ENCODE assay signal across 24 cellular contexts in the genomic region with DNA sequence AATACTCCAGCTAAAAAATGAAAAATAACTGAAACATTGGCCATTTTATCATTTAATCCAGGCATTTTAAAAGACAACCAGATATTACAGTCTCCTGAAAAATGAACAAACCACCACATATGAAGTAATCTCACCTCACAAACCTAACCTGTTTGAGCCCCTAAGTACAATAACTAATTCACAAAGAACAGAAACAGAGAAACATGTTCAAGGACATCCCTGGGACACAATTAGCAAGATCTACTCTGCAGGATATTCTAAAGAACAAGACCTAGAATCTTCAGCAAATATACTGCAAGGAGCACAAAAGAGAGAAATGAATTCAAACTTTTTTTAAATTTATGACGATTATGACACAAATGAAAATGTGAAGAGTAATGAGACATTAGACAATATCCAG. TPM values are rescaled to one million over a fixed set of nuclear protein-coding genes. Genes with fewer than 3 reads are reported as not detected.
DNase-seq lines count a peak whose midpoint lies in the region; ATAC-seq, FAIRE-seq and TF ChIP-seq lines count a peak whose summit lies in the region.
"Had no signal": no experiment of that assay in that cellular context is flagged by ENCODE, and none has a peak within 500 bp of the region (broad histone marks: within the 10 kb centered on the region; RNA-seq: fewer than 3 reads in every experiment).

No MANE protein-coding gene starts in this region.

- no peaks in the 10 kb centered on the region for H3K9me2 ChIP-seq in Karpas-422 (replicated peaks; ENCODE audit: insufficient read depth, low read length)

- H3K9me3 ChIP-seq in Karpas-422 (ENCODE audit: low read length) (no peaks in the 10 kb centered on the region), GM12878 (replicated peaks; ENCODE audit: control insufficient read depth, insufficient read depth, low read length) (no peaks in the 10 kb centered on the region), gastrocnemius medialis (no peaks in the 10 kb centered on the region), sigmoid colon (no peaks in the 10 kb centered on the region)
- H3K9me3 ChIP-seq: BE2C, upper lobe of right lung had no signal

- TF ChIP-seq CTCF in GM12878 (IDR thresholded peaks at IDR 0.05 in 2 of 3, conservative IDR thresholded peaks at IDR 0.05 in 1 of 3; ENCODE audit: control insufficient read depth in 2 of 3, extremely low read depth in 1 of 3, insufficient read depth in 1 of 3, low read depth in 3 of 3, low read length in 3 of 3) (no peak), gastrocnemius medialis (IDR thresholded peaks at IDR 0.05 in 4 of 5, conservative IDR thresholded peaks at IDR 0.05 in 1 of 5) (no peak), sigmoid colon (IDR thresholded peaks at IDR 0.05) (no peak)

- SMC1A ChIA-PET in GM12878 (lab: Charles Lee; ENCODE audit: uncharacterized antibody, unreplicated experiment), result interaction anchor here (0.7 to 1.6 kb wide), 4 partner anchors 12 to 99 kb away, joined by 3 to 7 read pairs (median 4); no protein-coding TSS in a partner anchor

- H3K27ac Mint-ChIP-seq in activated T-cell treated with anti-CD3 and anti-CD28 coated beads, Interleukin-2, amount 50 U/mL, for 24 hours, result peak overlapping the region; percentile 56
- H3K27ac Mint-ChIP-seq: activated naive CD4-positive, alpha-beta T cell treated with anti-CD3 and anti-CD28 coated beads for 36 hours had no signal

- H3K27me3 ChIP-seq in Karpas-422 (ENCODE audit: low read length), result no peaks in the 10 kb centered on the region
- H3K27me3 ChIP-seq in GM12878 (replicated peaks in 1 of 2; ENCODE audit: control insufficient read depth in 2 of 2, insufficient read depth in 2 of 2, low read length in 1 of 2), result no peaks in the 10 kb centered on the region
- no peaks in the 10 kb centered on the region for H3K27me3 ChIP-seq in gastrocnemius medialis
- no peaks in the 10 kb centered on the region for H3K27me3 ChIP-seq in sigmoid colon
- H3K27me3 ChIP-seq: BE2C, upper lobe of right lung had no signal

- H2AFZ ChIP-seq in Karpas-422 (ENCODE audit: low read length), result no peak overlapping the region
- no peak overlapping the region for H2AFZ ChIP-seq in GM12878 (ENCODE audit: control insufficient read depth, low read depth, low read length)

- H3K79me2 ChIP-seq in Karpas-422 (ENCODE audit: low read length) (peaks cover 98% of the 10 kb centered on the region), GM12878 (ENCODE audit: control insufficient read depth, insufficient read depth, low read length) (peaks cover 92% of the 10 kb centered on the region)

- H3K36me3 ChIP-seq in Karpas-422 (ENCODE audit: insufficient read depth, low read length) (no peaks in the 10 kb centered on the region), GM12878 (ENCODE audit: control insufficient read depth in 2 of 2, insufficient read depth in 2 of 2, low read length in 1 of 2) (peaks cover 2 to 8% of the 10 kb centered on the region in 2 experiments; a peak in 3 of 4 replicates), gastrocnemius medialis (peaks cover 0 to 2% of the 10 kb centered on the region in 2 donors), sigmoid colon (no peaks in the 10 kb centered on the region)
- H3K36me3 ChIP-seq: BE2C, upper lobe of right lung had no signal

- no peaks in the 10 kb centered on the region for H4K20me1 ChIP-seq in Karpas-422 (ENCODE audit: insufficient read depth, low read depth, low read length)
- H4K20me1 ChIP-seq in GM12878 (ENCODE audit: control insufficient read depth, insufficient read depth), result peaks cover 3% of the 10 kb centered on the region; the same call in 1 of the 2 replicates

- TF ChIP-seq EP300 in GM12878 (IDR thresholded peaks at IDR 0.05; ENCODE audit: borderline replicate concordance in 1 of 2, control insufficient read depth in 1 of 2, low read depth in 2 of 2, low read length in 2 of 2) (no peak), sigmoid colon (IDR thresholded peaks at IDR 0.05) (no peak)

- H3K27me3 Mint-ChIP-seq in activated T-cell treated with anti-CD3 and anti-CD28 coated beads, Interleukin-2, amount 50 U/mL, for 24 hours, result no peaks in the 10 kb centered on the region

- intact Hi-C loops in GM12878 (cut with micrococcal nuclease; ENCODE audit: unreplicated experiment) (loop anchor here (2.0 kb wide), 1 partner anchor 44 kb away; no protein-coding TSS in a partner anchor), gastrocnemius medialis (cut with DNase I; ENCODE audit: low total_unique reads) (loop anchor here (5.0 kb wide), 1 partner anchor 98 kb away; no protein-coding TSS in a partner anchor), sigmoid colon (cut with DNase I) (loop anchor here (5.0 kb wide), 1 partner anchor 48 kb away; no protein-coding TSS in a partner anchor)

- no peak for FAIRE-seq in GM12878 (lab: Jason Lieb, UNC)
- FAIRE-seq: astrocyte had no signal

- H3K9ac ChIP-seq in Karpas-422 (ENCODE audit: low read length) (no peak overlapping the region), GM12878 (ENCODE audit: control insufficient read depth, insufficient read depth, low read length) (no peak overlapping the region)

- H3K4me2 ChIP-seq in Karpas-422 (ENCODE audit: low read depth, low read length, poor library complexity, severe bottlenecking), result no peak overlapping the region
- H3K4me2 ChIP-seq in GM12878 (ENCODE audit: control insufficient read depth, insufficient read depth), result no peak overlapping the region

- WGBS in GM12878 (ENCODE audit: insufficient coverage, insufficient replicate concordance, low lambda C conversion rate, missing lambda C conversion rate), result 3% methylated on average over 1 of the region's 1 CpG
- WGBS in sigmoid colon, 2 donors, result 85 to 88% methylated on average over 1 of the region's 1 CpG

- BruUV-seq in GM12878 (replicated peaks; lab: Mats Ljungman, UMichigan), result no TSS peak

- in situ Hi-C loops in GM12878 (cut with MboI) (no loop called here), gastrocnemius medialis (cut with MboI; ENCODE audit: low sequenced_read_pairs in 4 of 4) (no loop called here)

- H3K4me3 ChIP-seq in Karpas-422 (ENCODE audit: low read length) (no peak overlapping the region), GM12878 (no peak overlapping the region; the same call in 1 of the 2 replicates), gastrocnemius medialis (no peak overlapping the region), sigmoid colon (no peak overlapping the region)
- H3K4me3 ChIP-seq: lung, upper lobe of right lung had no signal

- H3K4me1 ChIP-seq in Karpas-422 (ENCODE audit: low read length), result peaks cover 24% of the 10 kb centered on the region
- peaks cover 17% of the 10 kb centered on the region for H3K4me1 ChIP-seq in GM12878 (ENCODE audit: control insufficient read depth, insufficient read depth, low read length)
- peaks cover 83 to 88% of the 10 kb centered on the region in 2 donors for H3K4me1 ChIP-seq in gastrocnemius medialis
- peaks cover 0 to 85% (median 79%) of the 10 kb centered on the region in 4 donors for H3K4me1 ChIP-seq in sigmoid colon
- H3K4me1 ChIP-seq: BE2C had no signal

- no peak for TF ChIP-seq RAD21 in GM12878 (IDR thresholded peaks at IDR 0.05; ENCODE audit: insufficient read depth, low read depth, low read length)

- no peak for DNase-seq in activated T-cell treated with anti-CD3 and anti-CD28 coated beads, Interleukin-2, amount 50 U/mL, for 24 hours
- no peak for DNase-seq in activated T-cell treated with anti-CD3 and anti-CD28 coated beads, Interleukin-2, amount 50 U/mL, for 48 hours
- DNase-seq in Karpas-422 (no peak), GM12878 (ENCODE audit: low read depth, low spot score) (no peak), gastrocnemius medialis (no peak), NCI-H146 treated with DMSO at 0.1 percent for 48 hours (lab: John Stamatoyannopoulos, UW; ENCODE audit: unreplicated experiment) (no peak), sigmoid colon (no peak)
- DNase-seq: activated naive CD4-positive, alpha-beta T cell treated with anti-CD3 and anti-CD28 coated beads for 36 hours; activated T-cell treated with anti-CD3 and anti-CD28 coated beads, Interleukin-2, amount 50 U/mL, for 1 hour; BE2C; cerebellar nuclear complex; DMS79 treated with DMSO at 0.1 percent for 48 hours; H7; NCI-H1092; NCI-H2029 treated with DMSO at 0.1 percent for 48 hours; NCI-H226; NCI-H774; stimulated activated CD8-positive, alpha-beta memory T cell treated with anti-CD3 and anti-CD28 coated beads, Interleukin-4, amount 100 ng/mL, for 48 hours; substantia nigra; upper lobe of right lung had no signal

- RAD21 ChIA-PET in GM12878 (lab: Charles Lee; ENCODE audit: unreplicated experiment), result interaction anchor here (1.2 to 1.6 kb wide), 2 partner anchors 98 to 99 kb away, joined by 3 to 5 read pairs; no protein-coding TSS in a partner anchor

- peaks cover 18% of the 10 kb centered on the region for H3K36me3 Mint-ChIP-seq in activated T-cell treated with anti-CD3 and anti-CD28 coated beads, Interleukin-2, amount 50 U/mL, for 24 hours (ENCODE audit: low read depth)

- TF ChIP-seq POLR2A in GM12878 (IDR thresholded peaks at IDR 0.05; ENCODE audit: low read depth, low read length), result no peak
- no peak for TF ChIP-seq POLR2A in gastrocnemius medialis (IDR thresholded peaks at IDR 0.05)
- no peak for TF ChIP-seq POLR2A in sigmoid colon (IDR thresholded peaks at IDR 0.05)

- CTCF ChIA-PET in GM12878 (lab: Yijun Ruan, JAX), result interaction anchor here (1.0 to 2.1 kb wide), 2 partner anchors 9 to 11 kb away, joined by 4 to 6 read pairs; no protein-coding TSS in a partner anchor

- no peak overlapping the region for H3K4me3 Mint-ChIP-seq in activated T-cell treated with anti-CD3 and anti-CD28 coated beads, Interleukin-2, amount 50 U/mL, for 24 hours
- H3K4me3 Mint-ChIP-seq: activated naive CD4-positive, alpha-beta T cell treated with anti-CD3 and anti-CD28 coated beads for 36 hours had no signal

- ATAC-seq in GM12878, result peak; percentile 51
- no peak for ATAC-seq in gastrocnemius medialis
- no peak for ATAC-seq in HG02884 (IDR thresholded peaks at IDR 0.05; ENCODE audit: unreplicated experiment)
- ATAC-seq: activated CD4-positive, CD25-positive, alpha-beta regulatory T cell treated with anti-CD3 and anti-CD28 coated beads, Interleukin-2, amount 50 U/mL, for 24 hours; upper lobe of right lung had no signal

- H3K4me1 Mint-ChIP-seq in activated T-cell treated with anti-CD3 and anti-CD28 coated beads, Interleukin-2, amount 50 U/mL, for 24 hours (ENCODE audit: low read depth), result peaks cover 76% of the 10 kb centered on the region

- H3K27ac ChIP-seq in Karpas-422 (ENCODE audit: low read length) (peak overlapping the region; percentile 28; the same call in 1 of the 2 replicates), GM12878 (ENCODE audit: control insufficient read depth, insufficient read depth) (peak overlapping the region; percentile 5; the same call in 1 of the 2 replicates), gastrocnemius medialis (peak overlapping the region; percentile 38 to 77 (median 66)), sigmoid colon (peak overlapping the region in 2 of 4 donors; percentile 1 to 71)
- H3K27ac ChIP-seq: upper lobe of right lung had no signal

- POLR2A ChIA-PET in GM12878 (lab: Charles Lee), result interaction anchor here (0.6 kb wide), 1 partner anchor 15 kb away, joined by 3 read pairs; no protein-coding TSS in a partner anchor

- no peaks in the 10 kb centered on the region for H3K9me3 Mint-ChIP-seq in activated T-cell treated with anti-CD3 and anti-CD28 coated beads, Interleukin-2, amount 50 U/mL, for 24 hours
- H3K9me3 Mint-ChIP-seq: activated naive CD4-positive, alpha-beta T cell treated with anti-CD3 and anti-CD28 coated beads for 36 hours had no signal

RNA-seq across cellular contexts. Expression of gene ANKFY1, which starts 50.8 kb away (rescaled TPM):
- total RNA-seq in Karpas-422 (2014; rRNA removed; shearing (Covaris generic); ENCODE audit: low replicate concordance), result 24.1 and 34.4 TPM in 2 replicates
- 178 and 189 TPM in 2 replicates for total RNA-seq in GM12878 (2013; cell fraction: nucleolus; rRNA removed)
- total RNA-seq in GM12878 (2014; rRNA removed), result 13.6 and 18.1 TPM in 2 replicates
- 13.5 and 13.6 TPM in 2 replicates for total RNA-seq in GM12878 (2014; rRNA removed; fragmentation: Illumina TruSeq; extraction: Trizol)
- 26.4 and 27.7 TPM in 2 replicates for total RNA-seq in GM12878 (2021)
- polyA plus RNA-seq in GM12878 (2011; ENCODE audit: low read depth), result 8.1 TPM
- 14.4 and 19.1 TPM in 2 replicates for polyA plus RNA-seq in GM12878 (2011; rRNA removed)
- polyA plus RNA-seq in GM12878 (2011; cell fraction: cytosol; rRNA removed), result 20.2 and 21.1 TPM in 2 replicates
- polyA plus RNA-seq in GM12878 (2011; cell fraction: nucleus; rRNA removed), result 190 and 205 TPM in 2 replicates
- polyA plus RNA-seq in GM12878 (2012), result 11.5 and 12.9 TPM in 2 replicates
- polyA plus RNA-seq in GM12878 (2014; fragmentation: Illumina TruSeq; extraction: Trizol), result 16.0 and 17.5 TPM in 2 replicates
- 1 to 10 TPM; 3.0 to 5.0 TPM for polyA plus RNA-seq in GM12878 (2014; fragmentation: Nextera tagmentation; extraction: Ambion mirVana)
- 16.7 and 18.1 TPM in 2 replicates for polyA plus RNA-seq in GM12878 (2014; rRNA removed)
- 10 to 100 TPM; 15.4 to 16.1 TPM for polyA plus RNA-seq in GM12878 (2016; fragmentation: Nextera tagmentation; extraction: Ambion mirVana)
- 47.5 and 53.7 TPM in 2 replicates for polyA minus RNA-seq in GM12878 (2011; rRNA and poly(A)+ RNA removed)
- 14.8 and 16.2 TPM in 2 replicates for polyA minus RNA-seq in GM12878 (2011; cell fraction: cytosol; rRNA and poly(A)+ RNA removed)
- 62.9 and 87.4 TPM in 2 replicates for polyA minus RNA-seq in GM12878 (2011; cell fraction: nucleus; rRNA and poly(A)+ RNA removed)
- 10 to 100 TPM; 12.6 to 26.9 (median 13.5) TPM for total RNA-seq in gastrocnemius medialis
- total RNA-seq in sigmoid colon, result 10 to 100 TPM; 52.6 to 68.0 (median 59.8) TPM
- 10 to 100 TPM in 2 of 3 donors, 1 to 10 TPM in 1; 6.0 to 24.3 (median 10.2) TPM for polyA plus RNA-seq in sigmoid colon

RNA-seq across cellular contexts. Expression of gene UBE2G1, which starts 51.9 kb away (rescaled TPM):
- total RNA-seq in Karpas-422 (2014; rRNA removed; shearing (Covaris generic); ENCODE audit: low replicate concordance), result 45.2 and 60.8 TPM in 2 replicates
- total RNA-seq in GM12878 (2013; cell fraction: nucleolus; rRNA removed), result 55.1 and 58.6 TPM in 2 replicates
- total RNA-seq in GM12878 (2014; rRNA removed), result 83.7 and 84.4 TPM in 2 replicates
- 48.0 and 51.9 TPM in 2 replicates for total RNA-seq in GM12878 (2014; rRNA removed; fragmentation: Illumina TruSeq; extraction: Trizol)
- 123 and 131 TPM in 2 replicates for total RNA-seq in GM12878 (2021)
- 43.3 TPM for polyA plus RNA-seq in GM12878 (2011; ENCODE audit: low read depth)
- polyA plus RNA-seq in GM12878 (2011; rRNA removed), result 95.7 and 128 TPM in 2 replicates
- polyA plus RNA-seq in GM12878 (2011; cell fraction: cytosol; rRNA removed), result 50.6 and 51.7 TPM in 2 replicates
- polyA plus RNA-seq in GM12878 (2011; cell fraction: nucleus; rRNA removed), result 30.8 and 36.2 TPM in 2 replicates
- polyA plus RNA-seq in GM12878 (2012), result 63.2 and 89.0 TPM in 2 replicates
- 69.3 and 85.9 TPM in 2 replicates for polyA plus RNA-seq in GM12878 (2014; fragmentation: Illumina TruSeq; extraction: Trizol)
- polyA plus RNA-seq in GM12878 (2014; fragmentation: Nextera tagmentation; extraction: Ambion mirVana), result 10 to 100 TPM; 24.4 to 35.2 TPM
- 70.3 and 74.0 TPM in 2 replicates for polyA plus RNA-seq in GM12878 (2014; rRNA removed)
- polyA plus RNA-seq in GM12878 (2016; fragmentation: Nextera tagmentation; extraction: Ambion mirVana), result 100 to 1,000 TPM; 119 to 139 TPM
- polyA minus RNA-seq in GM12878 (2011; rRNA and poly(A)+ RNA removed), result 43.7 and 60.8 TPM in 2 replicates
- polyA minus RNA-seq in GM12878 (2011; cell fraction: cytosol; rRNA and poly(A)+ RNA removed), result 33.3 and 55.7 TPM in 2 replicates
- 19.8 and 42.3 TPM in 2 replicates for polyA minus RNA-seq in GM12878 (2011; cell fraction: nucleus; rRNA and poly(A)+ RNA removed)
- 100 to 1,000 TPM; 152 to 217 (median 180) TPM for total RNA-seq in gastrocnemius medialis
- total RNA-seq in sigmoid colon, result 100 to 1,000 TPM in 2 of 4 donors, 10 to 100 TPM in 2; 83.2 to 111 (median 96.9) TPM
- polyA plus RNA-seq in sigmoid colon, result 10 to 100 TPM; 20.5 to 31.7 (median 26.4) TPM
